ENCODE assay signal across 20 cellular contexts in the genomic region with DNA sequence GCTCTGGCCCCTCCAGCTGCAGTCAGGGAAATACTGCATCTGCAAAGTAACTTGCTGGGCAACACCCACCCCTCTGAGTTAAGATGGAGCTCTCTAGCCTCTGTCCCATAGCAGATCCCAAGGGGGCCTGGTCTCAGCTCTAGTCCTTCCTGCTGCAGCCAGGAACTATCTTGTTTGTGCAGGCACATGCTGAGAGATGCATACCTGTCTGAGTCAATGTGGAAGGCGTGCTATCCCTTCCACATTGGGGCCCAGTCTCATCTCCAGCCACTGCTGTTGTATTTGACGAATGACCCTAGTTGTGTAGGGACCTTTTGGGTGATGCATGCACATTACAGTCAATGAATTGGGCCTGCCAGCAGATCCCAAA.
A peak's percentile ranks its signal among the peaks of the same experiment; 100 is the strongest.
DNase-seq lines count a peak whose midpoint lies in the region; ATAC-seq, FAIRE-seq and TF ChIP-seq lines count a peak whose summit lies in the region.
"Had no signal": no experiment of that assay in that cellular context is flagged by ENCODE, and none has a peak within 500 bp of the region (broad histone marks: within the 10 kb centered on the region; RNA-seq: fewer than 3 reads in every experiment).

No MANE protein-coding gene starts in this region.

- CTCF ChIA-PET in SK-N-SH (lab: Yijun Ruan, JAX) = interaction anchor here (0.7 to 1.9 kb wide), 6 partner anchors 10 to 354 kb away, joined by 3 to 6 read pairs (median 5); partner anchors contain the start of gene CTH

- H3K27ac ChIP-seq in SK-N-SH (ENCODE audit: low read depth in 2 of 2, low read length in 1 of 2) (peak overlapping the region in 1 of 2 experiments; percentile 37; a peak in 1 of 4 replicates), foreskin keratinocyte (peak overlapping the region; percentile 27), smooth muscle cell (ENCODE audit: low read depth) (peak overlapping the region; percentile 68)
- H3K27ac ChIP-seq: adrenal gland, GM23248, left lung, psoas muscle had no signal

- peaks cover 3 to 11% of the 10 kb centered on the region in 2 experiments; a peak in 3 of 4 replicates for H3K4me1 ChIP-seq in SK-N-SH (ENCODE audit: control insufficient read depth in 1 of 2, insufficient read depth in 2 of 2, low read depth in 1 of 2, low read length in 1 of 2)
- peaks cover 4% of the 10 kb centered on the region for H3K4me1 ChIP-seq in foreskin keratinocyte
- H3K4me1 ChIP-seq in smooth muscle cell (ENCODE audit: low read depth) = no peaks in the 10 kb centered on the region
- H3K4me1 ChIP-seq: left lung, psoas muscle had no signal

- no CpG with 5 or more reads among the region's 2 CpGs for WGBS in SK-N-SH (ENCODE audit: low lambda C conversion rate)
- WGBS in smooth muscle cell (ENCODE audit: low lambda C conversion rate) = 83% methylated on average over 2 of the region's 2 CpGs

- H3F3A ChIP-seq in SK-N-SH (replicated peaks; ENCODE audit: insufficient read depth) (peaks cover 10% of the 10 kb centered on the region), smooth muscle cell (ENCODE audit: low read depth) (no peaks in the 10 kb centered on the region)

- H3K4me2 ChIP-seq in SK-N-SH (peak overlapping the region; percentile 38), smooth muscle cell (no peak overlapping the region)

- H3K36me3 ChIP-seq in SK-N-SH (replicated peaks in 1 of 2; ENCODE audit: control insufficient read depth in 1 of 2, insufficient read depth in 2 of 2, low read length in 1 of 2) (no peaks in the 10 kb centered on the region), smooth muscle cell (ENCODE audit: low read depth) (no peaks in the 10 kb centered on the region)
- H3K36me3 ChIP-seq: adrenal gland, left lung, MG63 had no signal

- DNase-seq in H54 (ENCODE audit: insufficient read length, low spot score) (no peak), SK-N-SH (no peak), foreskin keratinocyte (no peak), smooth muscle cell (lab: John Stamatoyannopoulos, UW; ENCODE audit: unreplicated experiment) (no peak), NCI-H446 (lab: John Stamatoyannopoulos, UW) (no peak)
- no peak for DNase-seq in activated T-helper 1 cell treated with anti-CD3 and anti-CD28 coated beads, Interleukin-12 subunit alpha, Interleukin-12 subunit beta, Interleukin-2, Interleukin-4 antibody, amounts not matched to agents 30 ng/mL and 10 ng/mL and 1 ng/mL, durations not matched to agents 14 hours and 24 hours and 36 hours (ENCODE audit: low spot score)
- DNase-seq: left lung, NCI-H526 treated with DMSO at 0.1 percent for 48 hours had no signal

- no peak for TF ChIP-seq POLR2A in H54 (IDR thresholded peaks at IDR 0.05; ENCODE audit: low read depth, low read length)

- no peak overlapping the region for H3K4me3 Mint-ChIP-seq in activated T-helper 1 cell treated with anti-CD3 and anti-CD28 coated beads, Interleukin-12 subunit alpha, Interleukin-12 subunit beta, Interleukin-2, Interleukin-4 antibody, amounts not matched to agents 30 ng/mL and 10 ng/mL and 1 ng/mL, durations not matched to agents 14 hours and 24 hours and 36 hours
- H3K4me3 Mint-ChIP-seq: activated CD4-positive, alpha-beta memory T cell treated with anti-CD3 and anti-CD28 coated beads, Interleukin-2, amount 10 ng/mL, durations not matched to agents 7 days and 5 days; CD4-positive, CD25-positive, alpha-beta regulatory T cell; IgD-negative memory B cell; immature natural killer cell; nephron progenitor cell had no signal

- intact Hi-C loops in activated T-helper 1 cell treated with anti-CD3 and anti-CD28 coated beads, Interleukin-12 subunit alpha, Interleukin-12 subunit beta, Interleukin-2, Interleukin-4 antibody, amounts not matched to agents 30 ng/mL and 10 ng/mL and 1 ng/mL, durations not matched to agents 14 hours and 24 hours and 36 hours (cut with micrococcal nuclease) = no loop called here

- FAIRE-seq in H54 (lab: Jason Lieb, UNC) = peak; percentile 20

- no peaks in the 10 kb centered on the region for H3K9me3 Mint-ChIP-seq in activated T-helper 1 cell treated with anti-CD3 and anti-CD28 coated beads, Interleukin-12 subunit alpha, Interleukin-12 subunit beta, Interleukin-2, Interleukin-4 antibody, amounts not matched to agents 30 ng/mL and 10 ng/mL and 1 ng/mL, durations not matched to agents 14 hours and 24 hours and 36 hours
- H3K9me3 Mint-ChIP-seq: activated CD4-positive, alpha-beta memory T cell treated with anti-CD3 and anti-CD28 coated beads, Interleukin-2, amount 10 ng/mL, durations not matched to agents 7 days and 5 days; immature natural killer cell; nephron progenitor cell had no signal

- H3K9me3 ChIP-seq in SK-N-SH (peaks cover 8% of the 10 kb centered on the region; the same call in 1 of the 2 replicates), smooth muscle cell (replicated peaks; ENCODE audit: low read depth) (no peaks in the 10 kb centered on the region)
- H3K9me3 ChIP-seq: adrenal gland, left lung, psoas muscle had no signal

- H4K20me1 ChIP-seq in SK-N-SH (ENCODE audit: insufficient read depth) = no peaks in the 10 kb centered on the region
- H4K20me1 ChIP-seq in smooth muscle cell (ENCODE audit: low read depth) = no peaks in the 10 kb centered on the region

- H3K79me2 ChIP-seq in SK-N-SH (ENCODE audit: insufficient read depth) (no peaks in the 10 kb centered on the region), smooth muscle cell (ENCODE audit: low read depth) (no peaks in the 10 kb centered on the region)

- H3K9ac ChIP-seq in SK-N-SH (no peak overlapping the region), smooth muscle cell (ENCODE audit: low read depth) (no peak overlapping the region)
- H3K9ac ChIP-seq: GM23248 had no signal

- H3K27me3 ChIP-seq in SK-N-SH (ENCODE audit: insufficient read depth) (no peaks in the 10 kb centered on the region), foreskin keratinocyte (no peaks in the 10 kb centered on the region), smooth muscle cell (ENCODE audit: low read depth) (peaks cover 6% of the 10 kb centered on the region)
- H3K27me3 ChIP-seq: adrenal gland, left lung, MG63 had no signal

- no peak overlapping the region for H3K27ac Mint-ChIP-seq in activated T-helper 1 cell treated with anti-CD3 and anti-CD28 coated beads, Interleukin-12 subunit alpha, Interleukin-12 subunit beta, Interleukin-2, Interleukin-4 antibody, amounts not matched to agents 30 ng/mL and 10 ng/mL and 1 ng/mL, durations not matched to agents 14 hours and 24 hours and 36 hours
- H3K27ac Mint-ChIP-seq: activated CD4-positive, alpha-beta memory T cell treated with anti-CD3 and anti-CD28 coated beads, Interleukin-2, amount 10 ng/mL, durations not matched to agents 7 days and 5 days; CD4-positive, CD25-positive, alpha-beta regulatory T cell; IgD-negative memory B cell; immature natural killer cell; nephron progenitor cell had no signal

- POLR2A ChIA-PET in SK-N-SH (lab: Yijun Ruan, JAX) = no interaction called here

- TF ChIP-seq RAD21 in SK-N-SH (IDR thresholded peaks at IDR 0.05; ENCODE audit: low read length) = no peak

- H3K36me3 Mint-ChIP-seq in activated T-helper 1 cell treated with anti-CD3 and anti-CD28 coated beads, Interleukin-12 subunit alpha, Interleukin-12 subunit beta, Interleukin-2, Interleukin-4 antibody, amounts not matched to agents 30 ng/mL and 10 ng/mL and 1 ng/mL, durations not matched to agents 14 hours and 24 hours and 36 hours (ENCODE audit: low read depth) = no peaks in the 10 kb centered on the region
- H3K36me3 Mint-ChIP-seq: CD4-positive, CD25-positive, alpha-beta regulatory T cell; IgD-negative memory B cell; immature natural killer cell had no signal

- H3K9me2 ChIP-seq in SK-N-SH = no peaks in the 10 kb centered on the region

- H2AFZ ChIP-seq in SK-N-SH (ENCODE audit: low read depth) = no peak overlapping the region
- no peak overlapping the region for H2AFZ ChIP-seq in smooth muscle cell (ENCODE audit: low read depth)
- H2AFZ ChIP-seq: GM23248 had no signal

- H3K27me3 Mint-ChIP-seq in activated T-helper 1 cell treated with anti-CD3 and anti-CD28 coated beads, Interleukin-12 subunit alpha, Interleukin-12 subunit beta, Interleukin-2, Interleukin-4 antibody, amounts not matched to agents 30 ng/mL and 10 ng/mL and 1 ng/mL, durations not matched to agents 14 hours and 24 hours and 36 hours (ENCODE audit: insufficient read depth) = peaks cover 13% of the 10 kb centered on the region

- peak; percentile 77 for ATAC-seq in foreskin keratinocyte
- ATAC-seq in HG03565 (IDR thresholded peaks at IDR 0.05; ENCODE audit: unreplicated experiment) = no peak
- ATAC-seq in HG02938 (IDR thresholded peaks at IDR 0.05; ENCODE audit: unreplicated experiment) = no peak

- H3K4me1 Mint-ChIP-seq in activated T-helper 1 cell treated with anti-CD3 and anti-CD28 coated beads, Interleukin-12 subunit alpha, Interleukin-12 subunit beta, Interleukin-2, Interleukin-4 antibody, amounts not matched to agents 30 ng/mL and 10 ng/mL and 1 ng/mL, durations not matched to agents 14 hours and 24 hours and 36 hours (ENCODE audit: low read depth) = no peaks in the 10 kb centered on the region
- H3K4me1 Mint-ChIP-seq: CD4-positive, CD25-positive, alpha-beta regulatory T cell; IgD-negative memory B cell; immature natural killer cell; nephron progenitor cell had no signal

- H3K4me3 ChIP-seq in SK-N-SH (ENCODE audit: low read depth in 2 of 2, low read length in 1 of 2) = no peak overlapping the region
- no peak overlapping the region for H3K4me3 ChIP-seq in smooth muscle cell
- H3K4me3 ChIP-seq: adrenal gland, GM23248, left lung, MG63, psoas muscle, skin epidermis had no signal

- no peak for TF ChIP-seq EP300 in SK-N-SH (IDR thresholded peaks at IDR 0.05; ENCODE audit: borderline replicate concordance in 1 of 2, low read depth in 1 of 2, low read length in 1 of 2)

- TF ChIP-seq CTCF in SK-N-SH (IDR thresholded peaks at IDR 0.05) = no peak
- TF ChIP-seq CTCF in foreskin keratinocyte (conservative IDR thresholded peaks at IDR 0.05) = no peak
- TF ChIP-seq CTCF in smooth muscle cell (IDR thresholded peaks at IDR 0.05; ENCODE audit: borderline replicate concordance, insufficient read depth, poor library complexity, severe bottlenecking) = no peak

TF ChIP-seq in SK-N-SH, 30 proteins besides CTCF, POLR2A, EP300 and RAD21 (continues in another document):
- TF ChIP-seq, protein P1, sequence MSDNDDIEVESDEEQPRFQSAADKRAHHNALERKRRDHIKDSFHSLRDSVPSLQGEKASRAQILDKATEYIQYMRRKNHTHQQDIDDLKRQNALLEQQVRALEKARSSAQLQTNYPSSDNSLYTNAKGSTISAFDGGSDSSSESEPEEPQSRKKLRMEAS (IDR thresholded peaks at IDR 0.05; ENCODE audit: low read depth) = no peak
- TF ChIP-seq TAF1 (IDR thresholded peaks at IDR 0.05; ENCODE audit: borderline replicate concordance, low read depth, low read length) = no peak
- no peak for TF ChIP-seq YY1 (IDR thresholded peaks at IDR 0.05; ENCODE audit: low read depth)
- no peak for TF ChIP-seq IRF3 (IDR thresholded peaks at IDR 0.05; ENCODE audit: low read depth, low read length)
